In the genomic region with DNA sequence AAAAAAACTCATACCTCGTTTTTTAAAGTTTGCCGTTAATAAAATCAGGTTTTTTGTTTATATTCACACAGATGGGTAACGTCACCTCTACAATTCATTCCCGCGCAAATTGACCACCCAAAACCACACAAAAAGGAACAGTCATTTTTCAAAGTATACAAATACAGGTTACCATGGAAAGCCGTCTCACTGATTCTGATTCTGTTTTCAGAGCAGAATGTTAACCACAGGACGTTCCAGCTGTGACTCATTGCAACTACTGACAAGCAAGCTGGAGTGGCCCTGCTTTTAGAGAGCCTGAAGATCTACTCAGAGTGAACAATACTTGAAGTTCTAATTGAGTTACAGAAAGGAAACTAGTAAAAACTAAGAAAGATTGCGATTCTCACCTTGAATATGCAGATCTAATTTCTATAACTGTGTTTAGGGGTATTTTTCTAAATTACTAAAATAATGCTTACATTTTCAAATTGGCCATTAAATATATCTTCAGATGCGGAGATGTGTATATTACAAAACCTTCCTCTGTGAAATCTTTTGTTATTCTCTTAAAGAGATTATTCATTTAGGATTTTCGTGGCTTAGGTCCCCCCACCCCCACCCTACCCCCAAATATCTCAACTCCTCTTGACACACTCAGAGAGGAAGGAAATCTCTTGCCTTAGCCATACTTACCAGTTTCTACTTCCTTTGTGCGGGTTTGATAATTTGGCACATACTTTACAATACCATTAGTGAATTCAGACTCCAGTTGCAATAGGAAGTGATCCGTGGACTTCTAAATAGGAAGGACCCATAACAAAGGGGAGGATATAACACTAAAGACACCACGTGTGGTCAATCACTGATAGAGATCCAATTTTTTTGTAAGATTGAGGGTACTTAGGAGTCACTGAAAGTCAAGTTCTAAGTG, we compare ENCODE assay signal across 8 cellular contexts.
DNase-seq lines count a peak whose midpoint lies in the region; ATAC-seq and TF ChIP-seq lines count a peak whose summit lies in the region.

No MANE protein-coding gene starts in this region.

- H3K9me3 ChIP-seq in left lung, result no peaks in the 10 kb centered on the region

- DNase-seq in AML-193 (lab: John Stamatoyannopoulos, UW), result peak; percentile 77 to 85
- peak; percentile 64 for DNase-seq in GM20000 (ENCODE audit: low spot score)
- peak; percentile 49 for DNase-seq in HPDE6-E6E7 (ENCODE audit: extremely low spot score)
- peak; percentile 27 for DNase-seq in UCSD-AML1 (lab: John Stamatoyannopoulos, UW; ENCODE audit: unreplicated experiment)
- peak; percentile 90 for DNase-seq in MCF 10A (ENCODE audit: unreplicated experiment)
- DNase-seq in left lung, result peak in 1 of 2 donors; percentile 77
- DNase-seq in stimulated activated CD8-positive, alpha-beta memory T cell treated with anti-CD3 and anti-CD28 coated beads, Interleukin-2, amount 100 ng/mL, for 48 hours (ENCODE audit: low read depth in 2 of 2), result peak; percentile 39 to 49
- DNase-seq in NCI-H524 treated with DMSO at 0.1 percent for 48 hours (lab: John Stamatoyannopoulos, UW), result no peak

- H3K4me3 ChIP-seq in left lung, result no peak overlapping the region

- CTCF ChIA-PET in MCF 10A (lab: Yijun Ruan, JAX), result interaction anchor here (0.7 to 1.4 kb wide), 3 partner anchors 12 to 207 kb away, joined by 4 to 9 read pairs (median 4); no protein-coding TSS in a partner anchor

- H3K9me3 Mint-ChIP-seq in MCF 10A (ENCODE audit: unreplicated experiment), result no peaks in the 10 kb centered on the region

- ATAC-seq in left lung, result peak; percentile 93

- peaks cover 28% of the 10 kb centered on the region for H3K4me1 Mint-ChIP-seq in MCF 10A (ENCODE audit: insufficient read depth, unreplicated experiment)

- peak overlapping the region; percentile 98 for H3K27ac Mint-ChIP-seq in MCF 10A (ENCODE audit: low read depth, unreplicated experiment)

- TF ChIP-seq CTCF in GM20000 (IDR thresholded peaks at IDR 0.05; ENCODE audit: extremely low read depth, missing control alignments) (no peak), MCF 10A (IDR thresholded peaks at IDR 0.05; ENCODE audit: unreplicated experiment) (no peak), left lung (IDR thresholded peaks at IDR 0.05) (no peak)

- intact Hi-C loops in MCF 10A (cut with micrococcal nuclease), result loop anchor here (1.0 to 10.0 kb wide), 4 partner anchors 40 to 205 kb away; partner anchors contain the start of gene VIM
- intact Hi-C loops in left lung (cut with DNase I), result no loop called here

- no peaks in the 10 kb centered on the region for H3K27me3 ChIP-seq in left lung

- no peaks in the 10 kb centered on the region for H3K36me3 ChIP-seq in left lung

- BruUV-seq in MCF 10A (replicated peaks; lab: Mats Ljungman, UMichigan), result TSS peak; percentile 85

- H3K4me3 Mint-ChIP-seq in MCF 10A (ENCODE audit: unreplicated experiment), result peak overlapping the region; percentile 67

- H3K27ac ChIP-seq in left lung, result peak overlapping the region; percentile 83 to 90

- POLR2A ChIA-PET in MCF 10A (lab: Yijun Ruan, JAX), result interaction anchor here (0.6 to 1.2 kb wide), 7 partner anchors 28 to 192 kb away, joined by 3 to 5 read pairs (median 4); partner anchors contain the start of gene TRDMT1

- no peaks in the 10 kb centered on the region for H3K36me3 Mint-ChIP-seq in MCF 10A (ENCODE audit: insufficient read depth, unreplicated experiment)

- H3K27me3 Mint-ChIP-seq in MCF 10A (ENCODE audit: insufficient read depth, unreplicated experiment), result no peaks in the 10 kb centered on the region

- peaks cover 19 to 64% of the 10 kb centered on the region in 2 donors for H3K4me1 ChIP-seq in left lung
